8 cellular contexts compared by ENCODE assay signal in the genomic region with DNA sequence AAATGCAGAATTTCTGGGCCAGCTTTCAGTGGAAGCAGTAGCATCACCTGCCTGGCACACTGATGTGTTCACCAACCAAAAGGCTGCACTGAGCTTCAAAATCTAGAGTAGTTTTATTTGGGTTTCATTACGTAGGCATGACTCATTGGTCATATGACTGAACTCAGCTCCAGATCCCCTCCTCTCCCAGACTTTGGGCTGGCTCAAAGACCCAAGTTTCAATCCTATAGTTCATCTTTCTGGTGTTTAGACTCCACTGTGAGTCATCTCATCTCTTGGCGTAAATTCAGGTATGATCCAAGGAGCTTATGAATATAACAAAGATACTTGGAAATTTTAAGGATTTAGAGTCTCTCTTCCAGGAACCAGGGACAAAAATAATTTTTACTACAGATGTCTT. TPM values are rescaled to one million over a fixed set of nuclear protein-coding genes. Genes with fewer than 3 reads are reported as not detected.
DNase-seq lines count a peak whose midpoint lies in the region; ATAC-seq and TF ChIP-seq lines count a peak whose summit lies in the region.

No MANE protein-coding gene starts in this region.

- no peak overlapping the region for H3K4me3 ChIP-seq in epithelial cell of esophagus (ENCODE audit: low read length)

- no peaks in the 10 kb centered on the region for H3K9me3 Mint-ChIP-seq in progenitor cell of endocrine pancreas (ENCODE audit: low read depth)

- H3K27ac Mint-ChIP-seq in progenitor cell of endocrine pancreas, result peak overlapping the region; percentile 70

- no peak overlapping the region for H3K4me3 Mint-ChIP-seq in progenitor cell of endocrine pancreas (ENCODE audit: low read depth)

- TF ChIP-seq CTCF in epithelial cell of esophagus (IDR thresholded peaks at IDR 0.05; ENCODE audit: insufficient read depth, low read depth, low read length, missing control alignments) (no peak), progenitor cell of endocrine pancreas (IDR thresholded peaks at IDR 0.05; ENCODE audit: unreplicated experiment) (no peak)

- peak; percentile 91 for DNase-seq in GM04504 (ENCODE audit: low read depth)
- peak; percentile 54 for DNase-seq in MV-4-11 (lab: John Stamatoyannopoulos, UW)
- peak; percentile 93 for DNase-seq in epithelial cell of esophagus (ENCODE audit: low read depth)
- no peak for DNase-seq in progenitor cell of endocrine pancreas (ENCODE audit: low spot score, unreplicated experiment)
- DNase-seq in AML-193 (lab: John Stamatoyannopoulos, UW), result no peak
- no peak for DNase-seq in hippocampal formation (lab: John Stamatoyannopoulos, UW)

- H3K27me3 Mint-ChIP-seq in progenitor cell of endocrine pancreas, result no peaks in the 10 kb centered on the region

- no peak for ATAC-seq in GM21619 (IDR thresholded peaks at IDR 0.05; ENCODE audit: unreplicated experiment)
- no peak for ATAC-seq in GM21447 (IDR thresholded peaks at IDR 0.05; ENCODE audit: unreplicated experiment)

- H3K36me3 Mint-ChIP-seq in progenitor cell of endocrine pancreas (ENCODE audit: insufficient read depth), result peaks cover 12% of the 10 kb centered on the region

- peaks cover 2% of the 10 kb centered on the region for H3K4me1 Mint-ChIP-seq in progenitor cell of endocrine pancreas (ENCODE audit: low read depth)

RNA-seq across cellular contexts. Expression of gene ZMYM5, which starts 17.7 kb away (rescaled TPM):
- total RNA-seq in progenitor cell of endocrine pancreas, result 21.5 and 22.5 TPM in 2 replicates

Comparison
In these comparisons a context has a peak if more than half of its experiments do, and no peak if none do; other contexts are left out.
1. DNase-seq: peak in GM04504 (single experiment), MV-4-11 (single experiment) and epithelial cell of esophagus (single experiment); none in progenitor cell of endocrine pancreas (single experiment), AML-193 (0 of 2) and hippocampal formation (0 of 2).